In genomic region chr3:44762170-44762677, GRCh38 we compare ENCODE assay signal across 1 cellular context.
TF ChIP-seq lines count a peak whose summit lies in the region.

No MANE protein-coding gene starts in this region.

TF ChIP-seq in K562, 482 proteins besides CTCF, POLR2A, EP300 and RAD21 (continued from another document and continues in another):
- TF ChIP-seq, protein P1, sequence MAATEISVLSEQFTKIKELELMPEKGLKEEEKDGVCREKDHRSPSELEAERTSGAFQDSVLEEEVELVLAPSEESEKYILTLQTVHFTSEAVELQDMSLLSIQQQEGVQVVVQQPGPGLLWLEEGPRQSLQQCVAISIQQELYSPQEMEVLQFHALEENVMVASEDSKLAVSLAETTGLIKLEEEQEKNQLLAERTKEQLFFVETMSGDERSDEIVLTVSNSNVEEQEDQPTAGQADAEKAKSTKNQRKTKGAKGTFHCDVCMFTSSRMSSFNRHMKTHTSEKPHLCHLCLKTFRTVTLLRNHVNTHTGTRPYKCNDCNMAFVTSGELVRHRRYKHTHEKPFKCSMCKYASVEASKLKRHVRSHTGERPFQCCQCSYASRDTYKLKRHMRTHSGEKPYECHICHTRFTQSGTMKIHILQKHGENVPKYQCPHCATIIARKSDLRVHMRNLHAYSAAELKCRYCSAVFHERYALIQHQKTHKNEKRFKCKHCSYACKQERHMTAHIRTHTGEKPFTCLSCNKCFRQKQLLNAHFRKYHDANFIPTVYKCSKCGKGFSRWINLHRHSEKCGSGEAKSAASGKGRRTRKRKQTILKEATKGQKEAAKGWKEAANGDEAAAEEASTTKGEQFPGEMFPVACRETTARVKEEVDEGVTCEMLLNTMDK (IDR thresholded peaks at IDR 0.05; ENCODE audit: borderline replicate concordance, insufficient read depth, low read depth, low read length, poor library complexity, severe bottlenecking), result no peak
- TF ChIP-seq POLR3G (IDR thresholded peaks at IDR 0.05; ENCODE audit: extremely low read depth, insufficient read length, insufficient replicate concordance) (no peak), MEF2A (IDR thresholded peaks at IDR 0.05; ENCODE audit: control insufficient read depth, low read depth, low read length) (0 out of 2 replicates have a peak, but pooled peaks have one; percentile 3), CHD1 (IDR thresholded peaks at IDR 0.05; ENCODE audit: low read length) (no peak), NCOA4 (IDR thresholded peaks at IDR 0.05; ENCODE audit: partially characterized antibody) (peak; percentile 43), ZFX (CRISPR knock-in tag; IDR thresholded peaks at IDR 0.05) (no peak), HES1 (IDR thresholded peaks at IDR 0.05; ENCODE audit: low read depth) (no peak), ZNF274 (IDR thresholded peaks at IDR 0.05; ENCODE audit: borderline replicate concordance, low read depth, low read length) (no peak), PHF21A (IDR thresholded peaks at IDR 0.05; ENCODE audit: borderline replicate concordance, low read depth) (no peak), TARDBP (IDR thresholded peaks at IDR 0.05) (0 out of 2 replicates have a peak, but pooled peaks have one; percentile 13), ZBTB34 (CRISPR knock-in tag; IDR thresholded peaks at IDR 0.05) (no peak), PHB2 (IDR thresholded peaks at IDR 0.05; ENCODE audit: low read depth) (0 out of 2 replicates have a peak, but pooled peaks have one; percentile 53), SMAD4 (CRISPR knock-in tag; conservative IDR thresholded peaks at IDR 0.05) (no peak), TAL1 (IDR thresholded peaks at IDR 0.05) (0 out of 2 replicates have a peak, but pooled peaks have one; percentile 2), HNRNPK (IDR thresholded peaks at IDR 0.05; ENCODE audit: low read depth, low read length, poor library complexity, severe bottlenecking) (no peak), CREB3 (tag; conservative IDR thresholded peaks at IDR 0.05; ENCODE audit: low read depth) (no peak), ZNF23 (CRISPR knock-in tag; IDR thresholded peaks at IDR 0.05) (no peak), ZNF395 (CRISPR knock-in tag; IDR thresholded peaks at IDR 0.05) (no peak), ZBTB8A (IDR thresholded peaks at IDR 0.05; ENCODE audit: partially characterized antibody) (no peak), ZNF644 (tag; IDR thresholded peaks at IDR 0.05; ENCODE audit: low read depth) (0 out of 2 replicates have a peak, but pooled peaks have one; percentile 1), ZNF253 (CRISPR knock-in tag; conservative IDR thresholded peaks at IDR 0.05) (no peak), LCOR (CRISPR knock-in tag; IDR thresholded peaks at IDR 0.05) (no peak), POLR3A (IDR thresholded peaks at IDR 0.05; ENCODE audit: borderline replicate concordance, extremely low read depth, insufficient read depth, insufficient read length) (no peak), FOXP1 (CRISPR knock-in tag; IDR thresholded peaks at IDR 0.05) (no peak), MXI1 (IDR thresholded peaks at IDR 0.05; ENCODE audit: low read depth, low read length) (no peak), GTF2E2 (tag; IDR thresholded peaks at IDR 0.05) (no peak), SAP30 (IDR thresholded peaks at IDR 0.05; ENCODE audit: borderline replicate concordance, insufficient read depth, low read depth, low read length, poor library complexity, severe bottlenecking) (no peak), HINFP (tag; conservative IDR thresholded peaks at IDR 0.05; ENCODE audit: low read depth) (no peak)
- TF ChIP-seq, protein P2, sequence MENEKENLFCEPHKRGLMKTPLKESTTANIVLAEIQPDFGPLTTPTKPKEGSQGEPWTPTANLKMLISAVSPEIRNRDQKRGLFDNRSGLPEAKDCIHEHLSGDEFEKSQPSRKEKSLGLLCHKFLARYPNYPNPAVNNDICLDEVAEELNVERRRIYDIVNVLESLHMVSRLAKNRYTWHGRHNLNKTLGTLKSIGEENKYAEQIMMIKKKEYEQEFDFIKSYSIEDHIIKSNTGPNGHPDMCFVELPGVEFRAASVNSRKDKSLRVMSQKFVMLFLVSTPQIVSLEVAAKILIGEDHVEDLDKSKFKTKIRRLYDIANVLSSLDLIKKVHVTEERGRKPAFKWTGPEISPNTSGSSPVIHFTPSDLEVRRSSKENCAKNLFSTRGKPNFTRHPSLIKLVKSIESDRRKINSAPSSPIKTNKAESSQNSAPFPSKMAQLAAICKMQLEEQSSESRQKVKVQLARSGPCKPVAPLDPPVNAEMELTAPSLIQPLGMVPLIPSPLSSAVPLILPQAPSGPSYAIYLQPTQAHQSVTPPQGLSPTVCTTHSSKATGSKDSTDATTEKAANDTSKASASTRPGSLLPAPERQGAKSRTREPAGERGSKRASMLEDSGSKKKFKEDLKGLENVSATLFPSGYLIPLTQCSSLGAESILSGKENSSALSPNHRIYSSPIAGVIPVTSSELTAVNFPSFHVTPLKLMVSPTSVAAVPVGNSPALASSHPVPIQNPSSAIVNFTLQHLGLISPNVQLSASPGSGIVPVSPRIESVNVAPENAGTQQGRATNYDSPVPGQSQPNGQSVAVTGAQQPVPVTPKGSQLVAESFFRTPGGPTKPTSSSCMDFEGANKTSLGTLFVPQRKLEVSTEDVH (IDR thresholded peaks at IDR 0.05; ENCODE audit: low read depth, partially characterized antibody), result peak; percentile 38
- TF ChIP-seq, protein P3, sequence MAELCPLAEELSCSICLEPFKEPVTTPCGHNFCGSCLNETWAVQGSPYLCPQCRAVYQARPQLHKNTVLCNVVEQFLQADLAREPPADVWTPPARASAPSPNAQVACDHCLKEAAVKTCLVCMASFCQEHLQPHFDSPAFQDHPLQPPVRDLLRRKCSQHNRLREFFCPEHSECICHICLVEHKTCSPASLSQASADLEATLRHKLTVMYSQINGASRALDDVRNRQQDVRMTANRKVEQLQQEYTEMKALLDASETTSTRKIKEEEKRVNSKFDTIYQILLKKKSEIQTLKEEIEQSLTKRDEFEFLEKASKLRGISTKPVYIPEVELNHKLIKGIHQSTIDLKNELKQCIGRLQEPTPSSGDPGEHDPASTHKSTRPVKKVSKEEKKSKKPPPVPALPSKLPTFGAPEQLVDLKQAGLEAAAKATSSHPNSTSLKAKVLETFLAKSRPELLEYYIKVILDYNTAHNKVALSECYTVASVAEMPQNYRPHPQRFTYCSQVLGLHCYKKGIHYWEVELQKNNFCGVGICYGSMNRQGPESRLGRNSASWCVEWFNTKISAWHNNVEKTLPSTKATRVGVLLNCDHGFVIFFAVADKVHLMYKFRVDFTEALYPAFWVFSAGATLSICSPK (IDR thresholded peaks at IDR 0.05; ENCODE audit: borderline replicate concordance), result 0 out of 2 replicates have a peak, but pooled peaks have one; percentile 19
- TF ChIP-seq, protein P4, sequence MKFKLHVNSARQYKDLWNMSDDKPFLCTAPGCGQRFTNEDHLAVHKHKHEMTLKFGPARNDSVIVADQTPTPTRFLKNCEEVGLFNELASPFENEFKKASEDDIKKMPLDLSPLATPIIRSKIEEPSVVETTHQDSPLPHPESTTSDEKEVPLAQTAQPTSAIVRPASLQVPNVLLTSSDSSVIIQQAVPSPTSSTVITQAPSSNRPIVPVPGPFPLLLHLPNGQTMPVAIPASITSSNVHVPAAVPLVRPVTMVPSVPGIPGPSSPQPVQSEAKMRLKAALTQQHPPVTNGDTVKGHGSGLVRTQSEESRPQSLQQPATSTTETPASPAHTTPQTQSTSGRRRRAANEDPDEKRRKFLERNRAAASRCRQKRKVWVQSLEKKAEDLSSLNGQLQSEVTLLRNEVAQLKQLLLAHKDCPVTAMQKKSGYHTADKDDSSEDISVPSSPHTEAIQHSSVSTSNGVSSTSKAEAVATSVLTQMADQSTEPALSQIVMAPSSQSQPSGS (CRISPR knock-in tag; IDR thresholded peaks at IDR 0.05), result no peak
- TF ChIP-seq, protein P5, sequence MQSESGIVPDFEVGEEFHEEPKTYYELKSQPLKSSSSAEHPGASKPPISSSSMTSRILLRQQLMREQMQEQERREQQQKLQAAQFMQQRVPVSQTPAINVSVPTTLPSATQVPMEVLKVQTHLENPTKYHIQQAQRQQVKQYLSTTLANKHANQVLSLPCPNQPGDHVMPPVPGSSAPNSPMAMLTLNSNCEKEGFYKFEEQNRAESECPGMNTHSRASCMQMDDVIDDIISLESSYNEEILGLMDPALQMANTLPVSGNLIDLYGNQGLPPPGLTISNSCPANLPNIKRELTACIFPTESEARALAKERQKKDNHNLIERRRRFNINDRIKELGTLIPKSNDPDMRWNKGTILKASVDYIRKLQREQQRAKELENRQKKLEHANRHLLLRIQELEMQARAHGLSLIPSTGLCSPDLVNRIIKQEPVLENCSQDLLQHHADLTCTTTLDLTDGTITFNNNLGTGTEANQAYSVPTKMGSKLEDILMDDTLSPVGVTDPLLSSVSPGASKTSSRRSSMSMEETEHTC (IDR thresholded peaks at IDR 0.05), result no peak
- TF ChIP-seq, protein P6, sequence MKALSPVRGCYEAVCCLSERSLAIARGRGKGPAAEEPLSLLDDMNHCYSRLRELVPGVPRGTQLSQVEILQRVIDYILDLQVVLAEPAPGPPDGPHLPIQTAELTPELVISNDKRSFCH (CRISPR knock-in tag; IDR thresholded peaks at IDR 0.05), result no peak
- TF ChIP-seq, protein P6 (tag; IDR thresholded peaks at IDR 0.05), result no peak
- TF ChIP-seq, protein P7, sequence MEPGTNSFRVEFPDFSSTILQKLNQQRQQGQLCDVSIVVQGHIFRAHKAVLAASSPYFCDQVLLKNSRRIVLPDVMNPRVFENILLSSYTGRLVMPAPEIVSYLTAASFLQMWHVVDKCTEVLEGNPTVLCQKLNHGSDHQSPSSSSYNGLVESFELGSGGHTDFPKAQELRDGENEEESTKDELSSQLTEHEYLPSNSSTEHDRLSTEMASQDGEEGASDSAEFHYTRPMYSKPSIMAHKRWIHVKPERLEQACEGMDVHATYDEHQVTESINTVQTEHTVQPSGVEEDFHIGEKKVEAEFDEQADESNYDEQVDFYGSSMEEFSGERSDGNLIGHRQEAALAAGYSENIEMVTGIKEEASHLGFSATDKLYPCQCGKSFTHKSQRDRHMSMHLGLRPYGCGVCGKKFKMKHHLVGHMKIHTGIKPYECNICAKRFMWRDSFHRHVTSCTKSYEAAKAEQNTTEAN (CRISPR knock-in tag; IDR thresholded peaks at IDR 0.05), result no peak
- TF ChIP-seq, protein P8, sequence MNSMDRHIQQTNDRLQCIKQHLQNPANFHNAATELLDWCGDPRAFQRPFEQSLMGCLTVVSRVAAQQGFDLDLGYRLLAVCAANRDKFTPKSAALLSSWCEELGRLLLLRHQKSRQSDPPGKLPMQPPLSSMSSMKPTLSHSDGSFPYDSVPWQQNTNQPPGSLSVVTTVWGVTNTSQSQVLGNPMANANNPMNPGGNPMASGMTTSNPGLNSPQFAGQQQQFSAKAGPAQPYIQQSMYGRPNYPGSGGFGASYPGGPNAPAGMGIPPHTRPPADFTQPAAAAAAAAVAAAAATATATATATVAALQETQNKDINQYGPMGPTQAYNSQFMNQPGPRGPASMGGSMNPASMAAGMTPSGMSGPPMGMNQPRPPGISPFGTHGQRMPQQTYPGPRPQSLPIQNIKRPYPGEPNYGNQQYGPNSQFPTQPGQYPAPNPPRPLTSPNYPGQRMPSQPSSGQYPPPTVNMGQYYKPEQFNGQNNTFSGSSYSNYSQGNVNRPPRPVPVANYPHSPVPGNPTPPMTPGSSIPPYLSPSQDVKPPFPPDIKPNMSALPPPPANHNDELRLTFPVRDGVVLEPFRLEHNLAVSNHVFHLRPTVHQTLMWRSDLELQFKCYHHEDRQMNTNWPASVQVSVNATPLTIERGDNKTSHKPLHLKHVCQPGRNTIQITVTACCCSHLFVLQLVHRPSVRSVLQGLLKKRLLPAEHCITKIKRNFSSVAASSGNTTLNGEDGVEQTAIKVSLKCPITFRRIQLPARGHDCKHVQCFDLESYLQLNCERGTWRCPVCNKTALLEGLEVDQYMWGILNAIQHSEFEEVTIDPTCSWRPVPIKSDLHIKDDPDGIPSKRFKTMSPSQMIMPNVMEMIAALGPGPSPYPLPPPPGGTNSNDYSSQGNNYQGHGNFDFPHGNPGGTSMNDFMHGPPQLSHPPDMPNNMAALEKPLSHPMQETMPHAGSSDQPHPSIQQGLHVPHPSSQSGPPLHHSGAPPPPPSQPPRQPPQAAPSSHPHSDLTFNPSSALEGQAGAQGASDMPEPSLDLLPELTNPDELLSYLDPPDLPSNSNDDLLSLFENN (IDR thresholded peaks at IDR 0.05; ENCODE audit: low read depth in 2 of 2, low read length in 2 of 2), result no peak
